In the genomic region with DNA sequence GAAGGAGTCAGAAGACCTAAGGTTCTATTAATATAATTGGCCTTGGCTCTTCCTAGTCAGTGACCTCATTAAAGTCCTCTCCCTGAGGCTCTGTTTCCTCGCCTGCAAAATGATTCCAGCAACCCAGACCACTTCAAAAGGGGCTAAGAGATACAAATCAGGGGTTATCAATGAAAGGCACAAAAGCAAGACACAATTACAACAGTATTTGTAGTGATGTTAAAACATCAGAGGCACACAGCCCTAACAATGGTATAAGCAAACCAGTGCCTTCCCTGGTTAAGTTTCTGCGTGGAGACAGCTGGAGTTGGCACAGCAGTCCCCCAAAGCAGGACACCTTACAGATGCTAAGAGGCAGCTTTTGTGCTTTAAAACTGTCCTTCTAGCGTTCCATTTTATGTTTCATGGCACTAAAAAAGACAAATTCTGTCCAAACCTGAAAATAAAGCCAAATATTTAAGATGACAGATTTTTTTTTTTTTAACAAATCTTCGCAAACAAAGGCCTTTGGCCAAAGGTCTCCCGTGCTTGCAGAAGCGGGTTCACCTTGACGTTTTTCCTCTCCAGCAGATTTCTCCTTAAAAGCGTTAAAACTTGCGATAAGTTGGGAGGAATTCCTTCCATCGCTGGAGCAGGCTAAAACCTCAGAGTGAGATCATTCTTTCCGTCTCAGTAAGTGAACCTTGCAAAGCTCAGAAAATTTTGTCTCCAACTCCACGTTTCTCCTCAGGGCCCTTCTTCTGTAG, we compare ENCODE assay signal across 8 cellular contexts. TPM values are rescaled to one million over a fixed set of nuclear protein-coding genes. Genes with fewer than 3 reads are reported as not detected.
DNase-seq lines count a peak whose midpoint lies in the region; ATAC-seq and TF ChIP-seq lines count a peak whose summit lies in the region.

No MANE protein-coding gene starts in this region.

- no peak for TF ChIP-seq EP300 in ovary (IDR thresholded peaks at IDR 0.05)

- peak overlapping the region; percentile 94 for H3K9ac ChIP-seq in IMR-90 (ENCODE audit: low read depth, low read length)

- H4K20me1 ChIP-seq in IMR-90 (ENCODE audit: insufficient read depth, low read length): peaks cover 3% of the 10 kb centered on the region; the same call in 1 of the 2 replicates

- H3K9me3 Mint-ChIP-seq in activated T-cell treated with anti-CD3 and anti-CD28 coated beads, Interleukin-2, amount 50 U/mL, for 72 hours: no peaks in the 10 kb centered on the region

- peak overlapping the region; percentile 97 for H2BK5ac ChIP-seq in IMR-90 (ENCODE audit: low read depth, low read length, poor library complexity, severe bottlenecking)

- H3K56ac ChIP-seq in IMR-90 (ENCODE audit: extremely low read depth, insufficient read depth, low read length): peak overlapping the region; percentile 97

- H3K27me3 ChIP-seq in IMR-90 (ENCODE audit: control insufficient read depth, insufficient read depth, low read length) (no peaks in the 10 kb centered on the region), ovary (no peaks in the 10 kb centered on the region)

- H3K4me3 ChIP-seq in IMR-90 (ENCODE audit: insufficient read depth, low read depth, low read length) (peak overlapping the region; percentile 87), ovary (peak overlapping the region; percentile 86)

- peak overlapping the region; percentile 96 for H3K4ac ChIP-seq in IMR-90 (ENCODE audit: low read depth, low read length)

- peak overlapping the region; percentile 94 for H3K4me2 ChIP-seq in IMR-90 (ENCODE audit: low read depth, low read length)

- TF ChIP-seq CTCF in IMR-90 (conservative IDR thresholded peaks at IDR 0.05; ENCODE audit: low read depth, low read length): no peak
- no peak for TF ChIP-seq CTCF in ovary (IDR thresholded peaks at IDR 0.05)

- peaks cover 3% of the 10 kb centered on the region for H3K4me1 ChIP-seq in IMR-90 (ENCODE audit: control insufficient read depth, insufficient read depth, low read length)
- peaks cover 9% of the 10 kb centered on the region for H3K4me1 ChIP-seq in ovary (ENCODE audit: insufficient read depth)

- in situ Hi-C loops in IMR-90 (cut with MboI; ENCODE audit: low sequenced_read_pairs): no loop called here

- peak overlapping the region; percentile 3; the same call in 1 of the 2 replicates for H2BK20ac ChIP-seq in IMR-90 (ENCODE audit: low read depth, low read length)

- peak overlapping the region; percentile 97 for H2AK5ac ChIP-seq in IMR-90 (ENCODE audit: low read depth, low read length)

- 0% methylated on average over 1 of the region's 12 CpGs; no CpG with 5 or more reads in 1 of the 2 experiments for WGBS in IMR-90 (ENCODE audit: extremely low coverage in 2 of 2, insufficient read length in 1 of 2), 2 experiments
- 2 to 5% (median 3%) methylated on average over 12 of the region's 12 CpGs for WGBS in ovary, 3 donors

- peak overlapping the region; percentile 97 for H3K14ac ChIP-seq in IMR-90 (replicated peaks; ENCODE audit: low read depth, low read length)

- POLR2A ChIA-PET in IMR-90 (lab: Charles Lee; ENCODE audit: unreplicated experiment): interaction anchor here (0.6 to 1.3 kb wide), 2 partner anchors 14 to 199 kb away, joined by 4 to 5 read pairs; no protein-coding TSS in a partner anchor

- H3K18ac ChIP-seq in IMR-90 (ENCODE audit: low read depth, low read length): peak overlapping the region; percentile 96

- ATAC-seq in IMR-90 (ENCODE audit: low read depth) (peak; percentile 19), HG03108 (IDR thresholded peaks at IDR 0.05; ENCODE audit: unreplicated experiment) (no peak), GM18498 (IDR thresholded peaks at IDR 0.05; ENCODE audit: unreplicated experiment) (no peak)
- no peak for ATAC-seq in activated T-cell treated with anti-CD3 and anti-CD28 coated beads, Interleukin-2, amount 50 U/mL, for 72 hours (replicated peaks in 1 of 2)

- H2BK120ac ChIP-seq in IMR-90 (ENCODE audit: low read depth, low read length): peak overlapping the region; percentile 76

- intact Hi-C loops in IMR-90 (cut with micrococcal nuclease): loop anchor here (2.0 to 5.0 kb wide), 3 partner anchors 185 to 485 kb away; a partner anchor contains a TSS
- intact Hi-C loops in ovary (cut with DNase I): loop anchor here in 1 of 4 donors (5.0 kb wide), 1 partner anchor 155 kb away; no protein-coding TSS in a partner anchor

- H3K9me1 ChIP-seq in IMR-90 (ENCODE audit: insufficient read depth, low read length): no peaks in the 10 kb centered on the region; the same call in 1 of the 2 replicates

- H2AFZ ChIP-seq in IMR-90 (replicated peaks; ENCODE audit: low read length, poor library complexity): peak overlapping the region; percentile 97

- H3K27ac ChIP-seq in IMR-90 (ENCODE audit: insufficient read depth, low read length) (peak overlapping the region; percentile 94), ovary (peak overlapping the region; percentile 98 to 99)

- H3K36me3 ChIP-seq in IMR-90 (ENCODE audit: control insufficient read depth, insufficient read depth, low read length): peaks cover 2% of the 10 kb centered on the region; the same call in 1 of the 2 replicates
- H3K36me3 ChIP-seq in ovary: no peaks in the 10 kb centered on the region

- peak overlapping the region; percentile 96 for H4K91ac ChIP-seq in IMR-90 (ENCODE audit: insufficient read depth, low read depth, low read length)

- peak overlapping the region; percentile 97 to 99 for H4K8ac ChIP-seq in IMR-90 (ENCODE audit: low read depth in 2 of 2, low read length in 2 of 2)

- peaks cover 5 to 11% of the 10 kb centered on the region in 2 donors for H3K36me3 Mint-ChIP-seq in activated T-cell treated with anti-CD3 and anti-CD28 coated beads, Interleukin-2, amount 50 U/mL, for 72 hours (ENCODE audit: insufficient read depth in 2 of 2)

- H3K27me3 Mint-ChIP-seq in activated T-cell treated with anti-CD3 and anti-CD28 coated beads, Interleukin-2, amount 50 U/mL, for 72 hours (ENCODE audit: low read depth): peaks cover 15% of the 10 kb centered on the region

- peak overlapping the region; percentile 99 for H3K23ac ChIP-seq in IMR-90 (ENCODE audit: low read depth, low read length)

- BruUV-seq in IMR-90 (replicated peaks; lab: Mats Ljungman, UMichigan): TSS peak; percentile 27

- TF ChIP-seq RAD21 in IMR-90 (IDR thresholded peaks at IDR 0.05; ENCODE audit: low read length): no peak

- peak overlapping the region; percentile 98 for H4K5ac ChIP-seq in IMR-90 (ENCODE audit: low read depth, low read length)

- peak overlapping the region; percentile 98 for H2AK9ac ChIP-seq in IMR-90 (replicated peaks; ENCODE audit: low read depth, low read length, poor library complexity)

- no peak for TF ChIP-seq POLR2A in IMR-90 (IDR thresholded peaks at IDR 0.05; ENCODE audit: low read depth, low read length)
- TF ChIP-seq POLR2A in ovary (IDR thresholded peaks at IDR 0.05): no peak

- H3K4me3 Mint-ChIP-seq in activated T-cell treated with anti-CD3 and anti-CD28 coated beads, Interleukin-2, amount 50 U/mL, for 72 hours: peak overlapping the region; percentile 92 to 94

- DNase-seq in NCI-H2227 (lab: John Stamatoyannopoulos, UW; ENCODE audit: unreplicated experiment) (peak; percentile 12), NCI-H2227 treated with DMSO at 0.1 percent for 48 hours (lab: John Stamatoyannopoulos, UW) (no peak), IMR-90 (peak; percentile 61), glomerular visceral epithelial cell (ENCODE audit: extremely low spot score) (peak; percentile 54), ovary (peak in 1 of 5 donors; percentile 28)
- DNase-seq in activated T-cell treated with anti-CD3 and anti-CD28 coated beads, Interleukin-2, amount 50 U/mL, for 72 hours: no peak

- H3K4me1 Mint-ChIP-seq in activated T-cell treated with anti-CD3 and anti-CD28 coated beads, Interleukin-2, amount 50 U/mL, for 72 hours (ENCODE audit: low read depth): peaks cover 22% of the 10 kb centered on the region

- peak overlapping the region; percentile 97 for H3K27ac Mint-ChIP-seq in activated T-cell treated with anti-CD3 and anti-CD28 coated beads, Interleukin-2, amount 50 U/mL, for 72 hours

- H3K9me3 ChIP-seq in IMR-90 (ENCODE audit: control insufficient read depth, insufficient read depth, low read length) (no peaks in the 10 kb centered on the region), ovary (no peaks in the 10 kb centered on the region)

- peak overlapping the region; percentile 82; the same call in 2 of the 3 replicates for H2BK15ac ChIP-seq in IMR-90 (ENCODE audit: low read depth, low read length)

- dilution Hi-C loops in IMR-90 (cut with HindIII; ENCODE audit: low sequenced_read_pairs, unreplicated experiment): no loop called here

- CTCF ChIA-PET in IMR-90 (lab: Yijun Ruan, JAX): interaction anchor here (0.6 kb wide), 3 partner anchors 236 to 816 kb away, joined by 3 to 4 read pairs (median 3); no protein-coding TSS in a partner anchor

- peaks cover 18 to 48% of the 10 kb centered on the region in 2 experiments for H3K79me1 ChIP-seq in IMR-90 (ENCODE audit: low read depth in 1 of 2, low read length in 2 of 2)

TF ChIP-seq in IMR-90, 13 proteins besides CTCF, POLR2A, EP300 and RAD21 (continues in another document):
- no peak for TF ChIP-seq RFX5 (IDR thresholded peaks at IDR 0.05; ENCODE audit: low read depth, low read length)
- TF ChIP-seq BHLHE40 (IDR thresholded peaks at IDR 0.05; ENCODE audit: low read depth, low read length): no peak
- TF ChIP-seq, protein P1, sequence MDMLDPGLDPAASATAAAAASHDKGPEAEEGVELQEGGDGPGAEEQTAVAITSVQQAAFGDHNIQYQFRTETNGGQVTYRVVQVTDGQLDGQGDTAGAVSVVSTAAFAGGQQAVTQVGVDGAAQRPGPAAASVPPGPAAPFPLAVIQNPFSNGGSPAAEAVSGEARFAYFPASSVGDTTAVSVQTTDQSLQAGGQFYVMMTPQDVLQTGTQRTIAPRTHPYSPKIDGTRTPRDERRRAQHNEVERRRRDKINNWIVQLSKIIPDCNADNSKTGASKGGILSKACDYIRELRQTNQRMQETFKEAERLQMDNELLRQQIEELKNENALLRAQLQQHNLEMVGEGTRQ (IDR thresholded peaks at IDR 0.05; ENCODE audit: low read depth, low read length): no peak
- no peak for TF ChIP-seq MXI1 (IDR thresholded peaks at IDR 0.05; ENCODE audit: borderline replicate concordance, low read depth, low read length)
- no peak for TF ChIP-seq FOS (IDR thresholded peaks at IDR 0.05; ENCODE audit: low read depth, low read length)

RNA-seq across cellular contexts. Expression of a gene that starts 1.0 kb away (rescaled TPM):
- 21.0 and 28.6 TPM in 2 replicates for total RNA-seq in IMR-90 (2012; rRNA removed)
- polyA plus RNA-seq in IMR-90 (2012; rRNA removed): 7.3 and 8.3 TPM in 2 replicates
- polyA plus RNA-seq in IMR-90 (2012; cell fraction: cytosol; rRNA removed): 0.76 and 1.2 TPM in 2 replicates
- 1.6 and 21.6 TPM in 2 replicates for polyA plus RNA-seq in IMR-90 (2012; cell fraction: nucleus; rRNA removed; ENCODE audit: low replicate concordance)
- total RNA-seq in activated T-cell treated with anti-CD3 and anti-CD28 coated beads, Interleukin-2, amount 50 U/mL, for 72 hours: 10 to 100 TPM; 21.3 to 26.1 TPM
- total RNA-seq in ovary: 10 to 100 TPM; 36.8 to 66.0 (median 58.4) TPM
- 10 to 100 TPM; 27.3 to 29.8 TPM for polyA plus RNA-seq in ovary

Comparison
In these comparisons a context has a peak if more than half of its experiments do, and no peak if none do; other contexts are left out.
1. DNase-seq: peak in NCI-H2227 (single experiment), IMR-90 (single experiment) and glomerular visceral epithelial cell (single experiment); none in NCI-H2227 treated with DMSO at 0.1 percent for 48 hours (single experiment) and activated T-cell treated with anti-CD3 and anti-CD28 coated beads, Interleukin-2, amount 50 U/mL, for 72 hours (0 of 2).